8 cellular contexts compared by ENCODE assay signal in genomic region chr10:44845672-44846071, GRCh38.
"Had no signal": no experiment of that assay in that cellular context is flagged by ENCODE, and none has a peak within 500 bp of the region (broad histone marks: within the 10 kb centered on the region; RNA-seq: fewer than 3 reads in every experiment).

No MANE protein-coding gene starts in this region.

- H3K4me2 ChIP-seq: GM23338 had no signal

- H2AFZ ChIP-seq: GM23338 had no signal

- H3K27me3 Mint-ChIP-seq: IgD-negative memory B cell had no signal

- H3K4me3 Mint-ChIP-seq: GM23338, H9, HFFc6, IgD-negative memory B cell had no signal

- H3K36me3 Mint-ChIP-seq: IgD-negative memory B cell had no signal

- ATAC-seq: GM23338, HepG2 had no signal

- H3K27ac ChIP-seq: HL-60 had no signal

- H3K27ac Mint-ChIP-seq: GM23338, H9, HFFc6, IgD-negative memory B cell had no signal

- DNase-seq: H9, HCEC 1CT, HFFc6, KBM-7 had no signal

- H3K4me3 ChIP-seq: GM23338 had no signal

- H3K4me1 Mint-ChIP-seq: IgD-negative memory B cell had no signal

- H3K9me3 Mint-ChIP-seq: IgD-negative memory B cell had no signal
